10 cellular contexts compared by ENCODE assay signal in the genomic region with DNA sequence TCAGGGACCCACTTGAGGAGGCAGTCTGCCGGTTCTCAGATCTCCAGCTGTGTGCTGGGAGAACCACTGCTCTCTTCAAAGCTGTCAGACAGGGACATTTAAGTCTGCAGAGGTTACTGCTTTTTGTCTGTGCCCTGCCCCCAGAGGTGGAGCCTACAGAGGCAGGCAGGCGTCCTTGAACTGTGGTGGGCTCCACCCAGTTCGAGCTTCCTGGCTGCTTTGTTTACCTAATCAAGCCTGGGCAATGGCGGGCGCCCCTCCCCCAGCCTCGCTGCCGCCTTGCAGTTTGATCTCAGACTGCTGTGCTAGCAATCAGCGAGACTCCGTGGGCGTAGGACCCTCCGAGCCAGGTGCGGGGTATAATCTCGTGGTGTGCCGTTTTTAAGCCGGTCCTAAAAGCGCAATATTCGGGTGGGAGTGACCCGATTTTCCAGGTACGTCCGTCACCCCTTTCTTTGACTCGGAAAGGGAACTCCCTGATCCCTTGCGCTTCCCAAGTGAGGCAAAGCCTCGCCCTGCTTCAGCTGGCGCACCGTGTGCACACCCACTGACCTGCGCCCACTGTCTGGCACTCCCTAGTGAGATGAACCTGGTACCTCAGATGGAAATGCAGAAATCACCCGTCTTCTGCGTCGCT. TPM values are rescaled to one million over a fixed set of nuclear protein-coding genes. Genes with fewer than 3 reads are reported as not detected.
A peak's percentile ranks its signal among the peaks of the same experiment; 100 is the strongest.
DNase-seq lines count a peak whose midpoint lies in the region; ATAC-seq and TF ChIP-seq lines count a peak whose summit lies in the region.
"Not testable (repeated sequence)": the region's sequence is repeated elsewhere in the genome, so short reads cannot be mapped to it uniquely, and the experiment has no call there.
"Had no signal": no experiment of that assay in that cellular context is flagged by ENCODE, and none has a peak within 500 bp of the region (broad histone marks: within the 10 kb centered on the region; RNA-seq: fewer than 3 reads in every experiment).

No MANE protein-coding gene starts in this region.

- POLR2A ChIA-PET in activated CD8-positive, alpha-beta T cell treated with anti-CD3 and anti-CD28 coated beads for 36 hours (lab: Charles Lee); activated naive CD8-positive, alpha-beta T cell treated with anti-CD3 and anti-CD28 coated beads, Interleukin-2, amount 10 ng/mL, durations not matched to agents 7 days and 5 days (lab: Charles Lee); naive thymus-derived CD8-positive, alpha-beta T cell (lab: Charles Lee): not testable (repeated sequence)

- H3K4me3 ChIP-seq in RWPE2 (ENCODE audit: severe bottlenecking) (peak overlapping the region; percentile 18), iPS DF 6.9 (ENCODE audit: low read length) (peak overlapping the region; percentile 52; the same call in 1 of the 2 replicates)

- H3K9me3 Mint-ChIP-seq in IgD-negative memory B cell; activated CD8-positive, alpha-beta T cell treated with anti-CD3 and anti-CD28 coated beads for 36 hours; activated naive CD8-positive, alpha-beta T cell treated with anti-CD3 and anti-CD28 coated beads, Interleukin-2, amount 10 ng/mL, durations not matched to agents 7 days and 5 days; stimulated activated naive CD8-positive, alpha-beta T cell treated with anti-CD3 and anti-CD28 coated beads, Interleukin-15, Interleukin-2, amounts not matched to agents 100 ng/mL and 50 ng/mL, for 24 hours: not testable (repeated sequence)
- H3K9me3 Mint-ChIP-seq in naive thymus-derived CD8-positive, alpha-beta T cell: peaks cover 0 to 12% (median 0%) of the 10 kb centered on the region in 9 donors

- H3K4me3 Mint-ChIP-seq in IgD-negative memory B cell: peak overlapping the region; percentile 50 to 97 (median 80)
- H3K4me3 Mint-ChIP-seq in activated CD8-positive, alpha-beta T cell treated with anti-CD3 and anti-CD28 coated beads for 36 hours: peak overlapping the region; percentile 40
- H3K4me3 Mint-ChIP-seq in activated naive CD8-positive, alpha-beta T cell treated with anti-CD3 and anti-CD28 coated beads, Interleukin-2, amount 10 ng/mL, durations not matched to agents 7 days and 5 days: peak overlapping the region; percentile 35
- H3K4me3 Mint-ChIP-seq in naive thymus-derived CD8-positive, alpha-beta T cell: peak overlapping the region; percentile 41 to 94 (median 84)
- peak overlapping the region; percentile 86 for H3K4me3 Mint-ChIP-seq in stimulated activated naive CD8-positive, alpha-beta T cell treated with anti-CD3 and anti-CD28 coated beads, Interleukin-15, Interleukin-2, amounts not matched to agents 100 ng/mL and 50 ng/mL, for 24 hours

- intact Hi-C loops in activated CD8-positive, alpha-beta T cell treated with anti-CD3 and anti-CD28 coated beads for 36 hours (cut with micrococcal nuclease): not testable (repeated sequence)

- not testable (repeated sequence) for H3K27me3 ChIP-seq in RWPE2 (ENCODE audit: insufficient read depth, poor library complexity, severe bottlenecking); iPS DF 6.9 (ENCODE audit: control insufficient read depth, insufficient read depth, low read length)

- no CpG with 5 or more reads among the region's 29 CpGs for WGBS in iPS DF 6.9 (ENCODE audit: insufficient coverage, insufficient read length)

- not testable (repeated sequence) for H3K27me3 Mint-ChIP-seq in IgD-negative memory B cell; activated CD8-positive, alpha-beta T cell treated with anti-CD3 and anti-CD28 coated beads for 36 hours; activated naive CD8-positive, alpha-beta T cell treated with anti-CD3 and anti-CD28 coated beads, Interleukin-2, amount 10 ng/mL, durations not matched to agents 7 days and 5 days; stimulated activated naive CD8-positive, alpha-beta T cell treated with anti-CD3 and anti-CD28 coated beads, Interleukin-15, Interleukin-2, amounts not matched to agents 100 ng/mL and 50 ng/mL, for 24 hours
- H3K27me3 Mint-ChIP-seq in naive thymus-derived CD8-positive, alpha-beta T cell: peaks cover 0 to 11% (median 10%) of the 10 kb centered on the region in 5 donors

- H3K36me3 Mint-ChIP-seq in IgD-negative memory B cell; activated CD8-positive, alpha-beta T cell treated with anti-CD3 and anti-CD28 coated beads for 36 hours (ENCODE audit: low read depth); activated naive CD8-positive, alpha-beta T cell treated with anti-CD3 and anti-CD28 coated beads, Interleukin-2, amount 10 ng/mL, durations not matched to agents 7 days and 5 days; naive thymus-derived CD8-positive, alpha-beta T cell; stimulated activated naive CD8-positive, alpha-beta T cell treated with anti-CD3 and anti-CD28 coated beads, Interleukin-15, Interleukin-2, amounts not matched to agents 100 ng/mL and 50 ng/mL, for 24 hours (ENCODE audit: low read depth): not testable (repeated sequence)

- H3K4me1 Mint-ChIP-seq in IgD-negative memory B cell; activated CD8-positive, alpha-beta T cell treated with anti-CD3 and anti-CD28 coated beads for 36 hours (ENCODE audit: low read depth); activated naive CD8-positive, alpha-beta T cell treated with anti-CD3 and anti-CD28 coated beads, Interleukin-2, amount 10 ng/mL, durations not matched to agents 7 days and 5 days: not testable (repeated sequence)
- peaks cover 0 to 15% (median under 1%) of the 10 kb centered on the region in 4 donors for H3K4me1 Mint-ChIP-seq in naive thymus-derived CD8-positive, alpha-beta T cell
- peaks cover 12% of the 10 kb centered on the region for H3K4me1 Mint-ChIP-seq in stimulated activated naive CD8-positive, alpha-beta T cell treated with anti-CD3 and anti-CD28 coated beads, Interleukin-15, Interleukin-2, amounts not matched to agents 100 ng/mL and 50 ng/mL, for 24 hours (ENCODE audit: low read depth)

- not testable (repeated sequence) for H3K36me3 ChIP-seq in RWPE2 (ENCODE audit: low read depth); iPS DF 6.9 (ENCODE audit: control insufficient read depth, insufficient read depth, low read length)

- H3K27ac ChIP-seq in RWPE2 (ENCODE audit: poor library complexity, severe bottlenecking); iPS DF 6.9 (ENCODE audit: low read length): not testable (repeated sequence)

- CTCF ChIA-PET in activated CD8-positive, alpha-beta T cell treated with anti-CD3 and anti-CD28 coated beads for 36 hours (lab: Charles Lee): not testable (repeated sequence)

- DNase-seq in COLO668 (lab: John Stamatoyannopoulos, UW; ENCODE audit: unreplicated experiment): peak; percentile 7
- DNase-seq in RWPE2 (ENCODE audit: low spot score); activated naive CD8-positive, alpha-beta T cell treated with anti-CD3 and anti-CD28 coated beads, Interleukin-2, amount 10 ng/mL, durations not matched to agents 7 days and 5 days; iPS DF 6.9 (ENCODE audit: low read depth, low spot score): not testable (repeated sequence)
- peak; percentile 8 for DNase-seq in activated CD8-positive, alpha-beta T cell treated with anti-CD3 and anti-CD28 coated beads for 36 hours
- peak in 8 of 10 donors; percentile 9 to 47 (median 29) for DNase-seq in naive thymus-derived CD8-positive, alpha-beta T cell

- not testable (repeated sequence) for ATAC-seq in RWPE2 (ENCODE audit: low read depth); activated CD8-positive, alpha-beta T cell treated with anti-CD3 and anti-CD28 coated beads for 36 hours; activated naive CD8-positive, alpha-beta T cell treated with anti-CD3 and anti-CD28 coated beads, Interleukin-2, amount 10 ng/mL, durations not matched to agents 7 days and 5 days (ENCODE audit: low read depth); naive thymus-derived CD8-positive, alpha-beta T cell

- TF ChIP-seq CTCF in RWPE2 (IDR thresholded peaks at IDR 0.05; ENCODE audit: poor library complexity, severe bottlenecking); activated CD8-positive, alpha-beta T cell treated with anti-CD3 and anti-CD28 coated beads for 36 hours (IDR thresholded peaks at IDR 0.05): not testable (repeated sequence)

- peak overlapping the region in 1 of 3 donors; percentile 53 for H3K27ac Mint-ChIP-seq in IgD-negative memory B cell
- peak overlapping the region; percentile 6 for H3K27ac Mint-ChIP-seq in activated CD8-positive, alpha-beta T cell treated with anti-CD3 and anti-CD28 coated beads for 36 hours
- H3K27ac Mint-ChIP-seq in activated naive CD8-positive, alpha-beta T cell treated with anti-CD3 and anti-CD28 coated beads, Interleukin-2, amount 10 ng/mL, durations not matched to agents 7 days and 5 days: not testable (repeated sequence)
- H3K27ac Mint-ChIP-seq in naive thymus-derived CD8-positive, alpha-beta T cell: peak overlapping the region in 8 of 10 donors; percentile 71 to 94 (median 86)
- H3K27ac Mint-ChIP-seq in stimulated activated naive CD8-positive, alpha-beta T cell treated with anti-CD3 and anti-CD28 coated beads, Interleukin-15, Interleukin-2, amounts not matched to agents 100 ng/mL and 50 ng/mL, for 24 hours: peak overlapping the region; percentile 87

- H3K9me3 ChIP-seq in RWPE2 (ENCODE audit: severe bottlenecking); iPS DF 6.9 (ENCODE audit: control insufficient read depth, insufficient read depth, low read length): not testable (repeated sequence)

- not testable (repeated sequence) for H3K4me1 ChIP-seq in RWPE2 (ENCODE audit: insufficient read depth, poor library complexity, severe bottlenecking); iPS DF 6.9 (ENCODE audit: control insufficient read depth, insufficient read depth, low read length)

RNA-seq across cellular contexts. Expression of a gene that starts 45.5 kb away (rescaled TPM):
- polyA plus RNA-seq in IgD-negative memory B cell: 1.9 TPM
- total RNA-seq in activated CD8-positive, alpha-beta T cell treated with anti-CD3 and anti-CD28 coated beads for 36 hours: not detected
- not detected for total RNA-seq in activated naive CD8-positive, alpha-beta T cell treated with anti-CD3 and anti-CD28 coated beads, Interleukin-2, amount 10 ng/mL, durations not matched to agents 7 days and 5 days
- total RNA-seq in naive thymus-derived CD8-positive, alpha-beta T cell: under 1 TPM; 0.26 to 0.58 TPM
- polyA plus RNA-seq in naive thymus-derived CD8-positive, alpha-beta T cell: not detected
- total RNA-seq: HT1080, M059J had no signal

Comparison
In these comparisons a context has a peak if more than half of its experiments do, and no peak if none do; other contexts are left out.
1. H3K4me3 Mint-ChIP-seq: peak in every context shown above with its lines; median percentile 86 in stimulated activated naive CD8-positive, alpha-beta T cell treated with anti-CD3 and anti-CD28 coated beads, Interleukin-15, Interleukin-2, amounts not matched to agents 100 ng/mL and 50 ng/mL, for 24 hours; 84 in naive thymus-derived CD8-positive, alpha-beta T cell; 80 in IgD-negative memory B cell; 40 in activated CD8-positive, alpha-beta T cell treated with anti-CD3 and anti-CD28 coated beads for 36 hours; 35 in activated naive CD8-positive, alpha-beta T cell treated with anti-CD3 and anti-CD28 coated beads, Interleukin-2, amount 10 ng/mL, durations not matched to agents 7 days and 5 days.